ENCODE assay signal across 9 cellular contexts in genomic region chr6:25053875-25054371, GRCh38.
DNase-seq lines count a peak whose midpoint lies in the region; ATAC-seq and TF ChIP-seq lines count a peak whose summit lies in the region.
"Had no signal": no experiment of that assay in that cellular context is flagged by ENCODE, and none has a peak within 500 bp of the region (broad histone marks: within the 10 kb centered on the region; RNA-seq: fewer than 3 reads in every experiment).

No MANE protein-coding gene starts in this region.

- peak overlapping the region; percentile 87 for H3K4me2 ChIP-seq in Karpas-422 (ENCODE audit: low read depth, low read length, poor library complexity, severe bottlenecking)

- H3K9ac ChIP-seq in Karpas-422 (ENCODE audit: low read length) (peak overlapping the region; percentile 71), stomach smooth muscle (ENCODE audit: low read length in 2 of 2) (no peak overlapping the region)
- H3K9ac ChIP-seq: parathyroid adenoma had no signal

- H3K27me3 ChIP-seq in Karpas-422 (ENCODE audit: low read length), result no peaks in the 10 kb centered on the region
- no peaks in the 10 kb centered on the region for H3K27me3 ChIP-seq in stomach smooth muscle (ENCODE audit: control insufficient read depth in 1 of 2, insufficient read depth in 2 of 2, low read length in 2 of 2)
- H3K27me3 ChIP-seq in testis, result no peaks in the 10 kb centered on the region

- no peaks in the 10 kb centered on the region for H3K79me2 ChIP-seq in Karpas-422 (ENCODE audit: low read length)
- H3K79me2 ChIP-seq: parathyroid adenoma had no signal

- TF ChIP-seq CTCF in GM13976 (IDR thresholded peaks at IDR 0.05; ENCODE audit: borderline replicate concordance, control extremely low read depth, extremely low read depth, insufficient read depth, missing control alignments) (no peak), testis (IDR thresholded peaks at IDR 0.05) (no peak)

- H3K36me3 ChIP-seq in Karpas-422 (ENCODE audit: insufficient read depth, low read length), result no peaks in the 10 kb centered on the region
- H3K36me3 ChIP-seq in stomach smooth muscle (ENCODE audit: control insufficient read depth in 2 of 2, insufficient read depth in 2 of 2, low read length in 2 of 2), result no peaks in the 10 kb centered on the region
- H3K36me3 ChIP-seq in testis (ENCODE audit: low read depth, missing control alignments), result no peaks in the 10 kb centered on the region

- in situ Hi-C loops in GM13976 (cut with MboI; ENCODE audit: low sequenced_read_pairs, unreplicated experiment), result no loop called here

- peak overlapping the region; percentile 98 for H3K27ac ChIP-seq in Karpas-422 (ENCODE audit: low read length)
- H3K27ac ChIP-seq in stomach smooth muscle (ENCODE audit: low read length), result peak overlapping the region; percentile 13
- no peak overlapping the region for H3K27ac ChIP-seq in testis
- H3K27ac ChIP-seq: parathyroid adenoma had no signal

- 63 to 87% methylated on average over 2 of the region's 2 CpGs for WGBS in testis, 2 donors

- no peak for TF ChIP-seq POLR2A in testis (IDR thresholded peaks at IDR 0.05)

- DNase-seq in GM13976 (ENCODE audit: low spot score) (peak; percentile 45), Karpas-422 (peak; percentile 95), 8988T (no peak), testis (no peak)
- no peak for DNase-seq in central memory CD8-positive, alpha-beta T cell (ENCODE audit: low spot score in 2 of 2)
- no peak for DNase-seq in central memory CD4-positive, alpha-beta T cell

- H3K4me1 ChIP-seq in Karpas-422 (ENCODE audit: low read length), result peaks cover 98% of the 10 kb centered on the region
- no peaks in the 10 kb centered on the region for H3K4me1 ChIP-seq in stomach smooth muscle (ENCODE audit: control insufficient read depth, insufficient read depth, low read length)
- H3K4me1 ChIP-seq in testis, result peaks cover 4% of the 10 kb centered on the region
- H3K4me1 ChIP-seq: parathyroid adenoma had no signal

- H3K9me3 ChIP-seq in Karpas-422 (ENCODE audit: low read length), result no peaks in the 10 kb centered on the region
- H3K9me3 ChIP-seq in stomach smooth muscle (ENCODE audit: control insufficient read depth in 2 of 2, low read length in 2 of 2), result no peaks in the 10 kb centered on the region
- no peaks in the 10 kb centered on the region for H3K9me3 ChIP-seq in testis

- no peak overlapping the region for H2AFZ ChIP-seq in Karpas-422 (ENCODE audit: low read length)
- H2AFZ ChIP-seq: parathyroid adenoma had no signal

- no peak overlapping the region for H3K27ac Mint-ChIP-seq in central memory CD8-positive, alpha-beta T cell (ENCODE audit: low read depth)

- H3K4me3 Mint-ChIP-seq in central memory CD8-positive, alpha-beta T cell, result peak overlapping the region; percentile 13

- no peaks in the 10 kb centered on the region for H3K9me2 ChIP-seq in Karpas-422 (replicated peaks; ENCODE audit: insufficient read depth, low read length)

- intact Hi-C loops in testis (cut with DNase I; ENCODE audit: low total_unique reads), result no loop called here

- H3K36me3 Mint-ChIP-seq in central memory CD8-positive, alpha-beta T cell (ENCODE audit: insufficient read depth), result peaks cover 1% of the 10 kb centered on the region

- no peaks in the 10 kb centered on the region for H3K9me3 Mint-ChIP-seq in central memory CD8-positive, alpha-beta T cell

- H3K4me3 ChIP-seq in Karpas-422 (ENCODE audit: low read length), result peak overlapping the region; percentile 61
- H3K4me3 ChIP-seq in stomach smooth muscle (ENCODE audit: low read length in 2 of 2), result no peak overlapping the region
- H3K4me3 ChIP-seq in testis, result no peak overlapping the region

- no peaks in the 10 kb centered on the region for H3K27me3 Mint-ChIP-seq in central memory CD8-positive, alpha-beta T cell

- H4K20me1 ChIP-seq in Karpas-422 (ENCODE audit: insufficient read depth, low read depth, low read length), result no peaks in the 10 kb centered on the region

- H3K4me1 Mint-ChIP-seq in central memory CD8-positive, alpha-beta T cell, result peaks cover 52% of the 10 kb centered on the region

- peak; percentile 75 for ATAC-seq in GM21723 (IDR thresholded peaks at IDR 0.05; ENCODE audit: unreplicated experiment)
- ATAC-seq in central memory CD8-positive, alpha-beta T cell (replicated peaks; ENCODE audit: extremely low read depth, poor library complexity, severe bottlenecking), result peak; percentile 38

Comparison
In these comparisons a context has a peak if more than half of its experiments do, and no peak if none do; other contexts are left out.
1. DNase-seq: peak in GM13976 (single experiment) and Karpas-422 (single experiment); none in central memory CD8-positive, alpha-beta T cell (0 of 2), 8988T (single experiment), testis (single experiment) and central memory CD4-positive, alpha-beta T cell (single experiment).
2. H3K27ac ChIP-seq: peak in Karpas-422 (single experiment) and stomach smooth muscle (single experiment); none in testis (0 of 2).